27 cellular contexts compared by ENCODE assay signal in the genomic region with DNA sequence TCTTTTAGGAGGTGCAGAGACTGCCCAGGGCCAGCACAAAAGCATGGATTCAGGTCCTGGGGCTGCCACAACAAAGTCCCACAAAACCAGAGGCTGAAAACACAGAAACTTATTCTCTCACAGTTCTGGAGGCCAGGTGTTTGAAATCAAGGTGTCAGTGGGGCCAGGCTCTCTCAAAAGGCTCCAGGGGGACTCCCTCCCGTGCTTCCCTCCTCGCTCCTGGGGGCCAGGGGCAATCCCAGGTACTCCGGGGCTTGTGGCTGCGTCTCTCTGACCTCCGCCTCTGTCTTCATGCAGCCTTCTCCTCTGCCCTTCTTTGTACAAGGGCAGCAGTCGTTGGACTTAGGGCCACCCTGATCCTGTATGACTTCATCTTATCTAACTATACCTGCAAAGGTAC. TPM values are rescaled to one million over a fixed set of nuclear protein-coding genes. Genes with fewer than 3 reads are reported as not detected.
A peak's percentile ranks its signal among the peaks of the same experiment; 100 is the strongest.
DNase-seq lines count a peak whose midpoint lies in the region; ATAC-seq and TF ChIP-seq lines count a peak whose summit lies in the region.
"Had no signal": no experiment of that assay in that cellular context is flagged by ENCODE, and none has a peak within 500 bp of the region (broad histone marks: within the 10 kb centered on the region; RNA-seq: fewer than 3 reads in every experiment).

No MANE protein-coding gene starts in this region.

- 29% methylated on average over 6 of the region's 6 CpGs for WGBS in SK-N-SH (ENCODE audit: low lambda C conversion rate)

- H3K36me3 ChIP-seq in SK-N-SH (replicated peaks in 1 of 2; ENCODE audit: control insufficient read depth in 1 of 2, insufficient read depth in 2 of 2, low read length in 1 of 2) (no peaks in the 10 kb centered on the region), Peyer's patch (no peaks in the 10 kb centered on the region)
- H3K36me3 ChIP-seq: transverse colon had no signal

- no peak for TF ChIP-seq EP300 in SK-N-SH (IDR thresholded peaks at IDR 0.05; ENCODE audit: borderline replicate concordance in 1 of 2, low read depth in 1 of 2, low read length in 1 of 2)

- CTCF ChIA-PET in SK-N-SH (lab: Yijun Ruan, JAX) = no interaction called here

- H3K27ac ChIP-seq in SK-N-SH (ENCODE audit: low read depth in 2 of 2, low read length in 1 of 2) = no peak overlapping the region
- H3K27ac ChIP-seq in Peyer's patch = no peak overlapping the region
- H3K27ac ChIP-seq: 22Rv1, parathyroid adenoma, SK-N-MC, transverse colon, VCaP had no signal

- H3K27me3 ChIP-seq in SK-N-SH (ENCODE audit: insufficient read depth) (peaks cover 20% of the 10 kb centered on the region), Peyer's patch (no peaks in the 10 kb centered on the region)

- H3K9me2 ChIP-seq in SK-N-SH = no peaks in the 10 kb centered on the region

- H3K9me3 ChIP-seq in SK-N-SH = no peaks in the 10 kb centered on the region
- no peaks in the 10 kb centered on the region for H3K9me3 ChIP-seq in Peyer's patch
- H3K9me3 ChIP-seq: transverse colon had no signal

- DNase-seq in SK-N-SH (peak; percentile 25), Peyer's patch (peak in 2 of 3 donors; percentile 5 to 17), islet precursor cell (peak; percentile 46), posterior cingulate gyrus (peak in 6 of 10 donors; percentile 1 to 56 (median 8)), SHP77 (lab: John Stamatoyannopoulos, UW) (no peak)
- no peak for DNase-seq in stimulated activated CD8-positive, alpha-beta memory T cell treated with anti-CD3 and anti-CD28 coated beads, Interleukin-4, amount 100 ng/mL, for 48 hours
- DNase-seq: activated CD4-positive, alpha-beta T cell treated with anti-CD3 and anti-CD28 coated beads, Interleukin-2, amount 50 U/mL, for 4 hours; activated CD8-positive, alpha-beta memory T cell treated with anti-CD3 and anti-CD28 coated beads, Interleukin-2, amount 50 U/mL, for 4 hours; CD4-positive, alpha-beta T cell; cortex of kidney; DMS 273 treated with DMSO at 0.1 percent for 48 hours; NCI-H1092 treated with DMSO at 0.1 percent for 48 hours; NCI-H1930; NCI-H2227 treated with DMSO at 0.1 percent for 48 hours; NCI-H748 treated with DMSO at 0.1 percent for 48 hours had no signal

- TF ChIP-seq CTCF in SK-N-SH (IDR thresholded peaks at IDR 0.05) (no peak), Peyer's patch (IDR thresholded peaks at IDR 0.05) (no peak)

- no peak for TF ChIP-seq POLR2A in Peyer's patch (IDR thresholded peaks at IDR 0.05)

- no peak for ATAC-seq in SK-N-SH treated with all-trans-retinoic acid at 6 μM for 48 hours
- ATAC-seq in HG03045 (IDR thresholded peaks at IDR 0.05; ENCODE audit: unreplicated experiment) = no peak
- ATAC-seq: HCT116; naive thymus-derived CD8-positive, alpha-beta T cell had no signal

- H3K9ac ChIP-seq in SK-N-SH = no peak overlapping the region
- H3K9ac ChIP-seq: parathyroid adenoma had no signal

- no peaks in the 10 kb centered on the region for H4K20me1 ChIP-seq in SK-N-SH (ENCODE audit: insufficient read depth)

- peaks cover 7% of the 10 kb centered on the region for H3F3A ChIP-seq in SK-N-SH (replicated peaks; ENCODE audit: insufficient read depth)

- H3K4me3 ChIP-seq in SK-N-SH (ENCODE audit: low read depth in 2 of 2, low read length in 1 of 2) (no peak overlapping the region), Peyer's patch (no peak overlapping the region)
- H3K4me3 ChIP-seq: SK-N-MC, transverse colon had no signal

- H2AFZ ChIP-seq in SK-N-SH (ENCODE audit: low read depth) = no peak overlapping the region
- H2AFZ ChIP-seq: parathyroid adenoma had no signal

- intact Hi-C loops in posterior cingulate gyrus (cut with DNase I) = loop anchor here (10.0 kb wide), 1 partner anchor 64 kb away; no protein-coding TSS in a partner anchor

- no peak for TF ChIP-seq RAD21 in SK-N-SH (IDR thresholded peaks at IDR 0.05; ENCODE audit: low read length)

- no peaks in the 10 kb centered on the region for H3K79me2 ChIP-seq in SK-N-SH (ENCODE audit: insufficient read depth)
- H3K79me2 ChIP-seq: parathyroid adenoma had no signal

- POLR2A ChIA-PET in SK-N-SH (lab: Yijun Ruan, JAX) = no interaction called here

- H3K4me1 ChIP-seq in SK-N-SH (ENCODE audit: control insufficient read depth in 1 of 2, insufficient read depth in 2 of 2, low read depth in 1 of 2, low read length in 1 of 2) (peaks cover 0 to 3% of the 10 kb centered on the region in 2 experiments; a peak in 1 of 4 replicates), Peyer's patch (no peaks in the 10 kb centered on the region)
- H3K4me1 ChIP-seq: parathyroid adenoma had no signal

- no peak overlapping the region for H3K4me2 ChIP-seq in SK-N-SH

TF ChIP-seq in SK-N-SH, 30 proteins besides CTCF, POLR2A, EP300 and RAD21 (continues in another document):
- TF ChIP-seq, protein P1, sequence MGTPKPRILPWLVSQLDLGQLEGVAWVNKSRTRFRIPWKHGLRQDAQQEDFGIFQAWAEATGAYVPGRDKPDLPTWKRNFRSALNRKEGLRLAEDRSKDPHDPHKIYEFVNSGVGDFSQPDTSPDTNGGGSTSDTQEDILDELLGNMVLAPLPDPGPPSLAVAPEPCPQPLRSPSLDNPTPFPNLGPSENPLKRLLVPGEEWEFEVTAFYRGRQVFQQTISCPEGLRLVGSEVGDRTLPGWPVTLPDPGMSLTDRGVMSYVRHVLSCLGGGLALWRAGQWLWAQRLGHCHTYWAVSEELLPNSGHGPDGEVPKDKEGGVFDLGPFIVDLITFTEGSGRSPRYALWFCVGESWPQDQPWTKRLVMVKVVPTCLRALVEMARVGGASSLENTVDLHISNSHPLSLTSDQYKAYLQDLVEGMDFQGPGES (IDR thresholded peaks at IDR 0.05; ENCODE audit: low read depth, low read length) = no peak
- TF ChIP-seq, protein P2, sequence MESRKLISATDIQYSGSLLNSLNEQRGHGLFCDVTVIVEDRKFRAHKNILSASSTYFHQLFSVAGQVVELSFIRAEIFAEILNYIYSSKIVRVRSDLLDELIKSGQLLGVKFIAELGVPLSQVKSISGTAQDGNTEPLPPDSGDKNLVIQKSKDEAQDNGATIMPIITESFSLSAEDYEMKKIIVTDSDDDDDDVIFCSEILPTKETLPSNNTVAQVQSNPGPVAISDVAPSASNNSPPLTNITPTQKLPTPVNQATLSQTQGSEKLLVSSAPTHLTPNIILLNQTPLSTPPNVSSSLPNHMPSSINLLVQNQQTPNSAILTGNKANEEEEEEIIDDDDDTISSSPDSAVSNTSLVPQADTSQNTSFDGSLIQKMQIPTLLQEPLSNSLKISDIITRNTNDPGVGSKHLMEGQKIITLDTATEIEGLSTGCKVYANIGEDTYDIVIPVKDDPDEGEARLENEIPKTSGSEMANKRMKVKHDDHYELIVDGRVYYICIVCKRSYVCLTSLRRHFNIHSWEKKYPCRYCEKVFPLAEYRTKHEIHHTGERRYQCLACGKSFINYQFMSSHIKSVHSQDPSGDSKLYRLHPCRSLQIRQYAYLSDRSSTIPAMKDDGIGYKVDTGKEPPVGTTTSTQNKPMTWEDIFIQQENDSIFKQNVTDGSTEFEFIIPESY (IDR thresholded peaks at IDR 0.05; ENCODE audit: borderline replicate concordance, low read depth) = no peak
- TF ChIP-seq, protein P3, sequence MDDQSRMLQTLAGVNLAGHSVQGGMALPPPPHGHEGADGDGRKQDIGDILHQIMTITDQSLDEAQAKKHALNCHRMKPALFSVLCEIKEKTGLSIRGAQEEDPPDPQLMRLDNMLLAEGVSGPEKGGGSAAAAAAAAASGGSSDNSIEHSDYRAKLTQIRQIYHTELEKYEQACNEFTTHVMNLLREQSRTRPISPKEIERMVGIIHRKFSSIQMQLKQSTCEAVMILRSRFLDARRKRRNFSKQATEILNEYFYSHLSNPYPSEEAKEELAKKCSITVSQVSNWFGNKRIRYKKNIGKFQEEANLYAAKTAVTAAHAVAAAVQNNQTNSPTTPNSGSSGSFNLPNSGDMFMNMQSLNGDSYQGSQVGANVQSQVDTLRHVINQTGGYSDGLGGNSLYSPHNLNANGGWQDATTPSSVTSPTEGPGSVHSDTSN (IDR thresholded peaks at IDR 0.05) = no peak

TF ChIP-seq in SK-N-SH treated with all-trans-retinoic acid at 6 μM for 48 hours, 23 proteins besides CTCF, POLR2A, EP300 and RAD21:
- TF ChIP-seq ZNF8 (CRISPR knock-in tag; IDR thresholded peaks at IDR 0.05) = no peak
TF ChIP-seq in SK-N-SH treated with all-trans-retinoic acid at 6 μM for 48 hours: peak in this region for 0.

RNA-seq across cellular contexts. Expression of a gene that starts 8.3 kb away (rescaled TPM):
- polyA plus RNA-seq in SK-N-SH (2012; rRNA removed) = not detected in 2 replicates
- 0.04 TPM in 1 of 2 replicates, not detected in the other for polyA plus RNA-seq in SK-N-SH (2012; cell fraction: cytosol; rRNA removed)
- polyA plus RNA-seq in SK-N-SH (2012; cell fraction: nucleus; rRNA removed) = 0.04 and 0.12 TPM in 2 replicates
- total RNA-seq in Peyer's patch = under 1 TPM in 1 of 4 donors, not detected in 3; 0.40 TPM
- total RNA-seq: CD4-positive, alpha-beta T cell; endothelial cell of umbilical vein; glomerular endothelial cell; naive thymus-derived CD8-positive, alpha-beta T cell; RPMI7951 had no signal
- polyA plus RNA-seq: endothelial cell of umbilical vein; naive thymus-derived CD8-positive, alpha-beta T cell had no signal

Comparison
In these comparisons a context has a peak if more than half of its experiments do, and no peak if none do; other contexts are left out.
1. DNase-seq: peak in SK-N-SH (single experiment), Peyer's patch (2 of 3), islet precursor cell (single experiment) and posterior cingulate gyrus (6 of 10); none in SHP77 (0 of 2) and stimulated activated CD8-positive, alpha-beta memory T cell treated with anti-CD3 and anti-CD28 coated beads, Interleukin-4, amount 100 ng/mL, for 48 hours (single experiment).